ENCODE assay signal across 19 cellular contexts in genomic region chr9:119020284-119020683, GRCh38.
"Had no signal": no experiment of that assay in that cellular context is flagged by ENCODE, and none has a peak within 500 bp of the region (broad histone marks: within the 10 kb centered on the region; RNA-seq: fewer than 3 reads in every experiment).

No MANE protein-coding gene starts in this region.

- H3K9me3 ChIP-seq: gastrocnemius medialis, mucosa of descending colon, tibial nerve, vagina had no signal

- H3K4me3 Mint-ChIP-seq: activated CD4-positive, alpha-beta memory T cell treated with anti-CD3 and anti-CD28 coated beads, Interleukin-2, amount 10 ng/mL, durations not matched to agents 7 days and 5 days; activated CD4-positive, alpha-beta T cell treated with anti-CD3 and anti-CD28 coated beads for 36 hours; naive thymus-derived CD8-positive, alpha-beta T cell; T-cell had no signal

- H3K36me3 ChIP-seq: cardiac muscle cell, gastrocnemius medialis, tibial nerve, vagina had no signal

- H3K36me3 Mint-ChIP-seq: naive thymus-derived CD8-positive, alpha-beta T cell; T-cell had no signal

- H3K4me1 Mint-ChIP-seq: activated CD4-positive, alpha-beta memory T cell treated with anti-CD3 and anti-CD28 coated beads, Interleukin-2, amount 10 ng/mL, durations not matched to agents 7 days and 5 days; activated CD4-positive, alpha-beta T cell treated with anti-CD3 and anti-CD28 coated beads for 36 hours; naive thymus-derived CD8-positive, alpha-beta T cell; T-cell had no signal

- H3K27me3 ChIP-seq: cardiac muscle cell, gastrocnemius medialis, tibial nerve, vagina had no signal

- DNase-seq: activated CD4-positive, alpha-beta memory T cell treated with anti-CD3 and anti-CD28 coated beads, Interleukin-2, amount 10 ng/mL, durations not matched to agents 7 days and 5 days; activated CD4-positive, alpha-beta T cell treated with anti-CD3 and anti-CD28 coated beads for 36 hours; activated CD8-positive, alpha-beta memory T cell treated with anti-CD3 and anti-CD28 coated beads, Interleukin-2, amount 50 U/mL, for 4 hours; aorta; effector CD8-positive, alpha-beta T cell; hippocampal formation; mammary epithelial cell; mucosa of descending colon; naive thymus-derived CD8-positive, alpha-beta T cell; occipital lobe; T-cell; T1000 had no signal

- H3K4me3 ChIP-seq: cardiac muscle cell, coronary artery, gastrocnemius medialis, mucosa of descending colon, skin epidermis, tibial nerve, vagina had no signal

- H3K27me3 Mint-ChIP-seq: activated CD4-positive, alpha-beta memory T cell treated with anti-CD3 and anti-CD28 coated beads, Interleukin-2, amount 10 ng/mL, durations not matched to agents 7 days and 5 days; activated CD4-positive, alpha-beta T cell treated with anti-CD3 and anti-CD28 coated beads for 36 hours; T-cell had no signal

- H3K27ac Mint-ChIP-seq: activated CD4-positive, alpha-beta memory T cell treated with anti-CD3 and anti-CD28 coated beads, Interleukin-2, amount 10 ng/mL, durations not matched to agents 7 days and 5 days; activated CD4-positive, alpha-beta T cell treated with anti-CD3 and anti-CD28 coated beads for 36 hours; T-cell had no signal

- H3K27ac ChIP-seq: cardiac muscle cell, coronary artery, skin epidermis, tibial nerve, vagina, VCaP had no signal

- H3K4me1 ChIP-seq: vagina had no signal

- ATAC-seq: activated CD4-positive, alpha-beta T cell treated with anti-CD3 and anti-CD28 coated beads for 36 hours; mucosa of descending colon; naive thymus-derived CD8-positive, alpha-beta T cell; T-cell had no signal
